In genomic region chr6:57021086-57021720, GRCh38 we compare ENCODE assay signal across 1 cellular context.
A peak's percentile ranks its signal among the peaks of the same experiment; 100 is the strongest.
TF ChIP-seq lines count a peak whose summit lies in the region.

No MANE protein-coding gene starts in this region.

TF ChIP-seq in HepG2, 621 proteins besides CTCF, POLR2A, EP300 and RAD21 (continued from another document):
- TF ChIP-seq, protein P1, sequence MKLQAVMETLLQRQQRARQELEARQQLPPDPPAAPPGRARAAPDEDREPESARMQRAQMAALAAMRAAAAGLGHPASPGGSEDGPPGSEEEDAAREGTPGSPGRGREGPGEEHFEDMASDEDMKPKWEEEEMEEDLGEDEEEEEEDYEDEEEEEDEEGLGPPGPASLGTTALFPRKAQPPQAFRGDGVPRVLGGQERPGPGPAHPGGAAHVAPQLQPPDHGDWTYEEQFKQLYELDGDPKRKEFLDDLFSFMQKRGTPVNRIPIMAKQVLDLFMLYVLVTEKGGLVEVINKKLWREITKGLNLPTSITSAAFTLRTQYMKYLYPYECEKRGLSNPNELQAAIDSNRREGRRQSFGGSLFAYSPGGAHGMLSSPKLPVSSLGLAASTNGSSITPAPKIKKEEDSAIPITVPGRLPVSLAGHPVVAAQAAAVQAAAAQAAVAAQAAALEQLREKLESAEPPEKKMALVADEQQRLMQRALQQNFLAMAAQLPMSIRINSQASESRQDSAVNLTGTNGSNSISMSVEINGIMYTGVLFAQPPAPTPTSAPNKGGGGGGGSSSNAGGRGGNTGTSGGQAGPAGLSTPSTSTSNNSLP (IDR thresholded peaks at IDR 0.05; ENCODE audit: low read depth, low read length) = peak; percentile 97
- TF ChIP-seq FOXJ3 (CRISPR knock-in tag; IDR thresholded peaks at IDR 0.05; ENCODE audit: borderline replicate concordance) (no peak), SP4 (CRISPR knock-in tag; IDR thresholded peaks at IDR 0.05) (no peak), SMC3 (IDR thresholded peaks at IDR 0.05; ENCODE audit: low read length) (peak; percentile 42), ZNF530 (CRISPR knock-in tag; IDR thresholded peaks at IDR 0.05; ENCODE audit: low read depth) (no peak), ZNF556 (CRISPR knock-in tag; IDR thresholded peaks at IDR 0.05; ENCODE audit: borderline replicate concordance) (no peak), ZNF136 (CRISPR knock-in tag; IDR thresholded peaks at IDR 0.05; ENCODE audit: low read depth) (no peak), ZNF737 (CRISPR knock-in tag; IDR thresholded peaks at IDR 0.05; ENCODE audit: borderline replicate concordance) (no peak), RBFOX2 (IDR thresholded peaks at IDR 0.05; ENCODE audit: low read depth, low read length) (no peak), ZBTB4 (CRISPR knock-in tag; IDR thresholded peaks at IDR 0.05; ENCODE audit: borderline replicate concordance) (no peak), SIN3B (IDR thresholded peaks at IDR 0.05; ENCODE audit: low read length) (no peak), ZNF781 (CRISPR knock-in tag; IDR thresholded peaks at IDR 0.05; ENCODE audit: borderline replicate concordance, not compliant biosample characterization) (no peak), ZNF75D (CRISPR knock-in tag; IDR thresholded peaks at IDR 0.05; ENCODE audit: borderline replicate concordance) (no peak), ZNF678 (CRISPR knock-in tag; IDR thresholded peaks at IDR 0.05) (no peak), RNF2 (conservative IDR thresholded peaks at IDR 0.05; ENCODE audit: low read depth) (no peak), CEBPB (IDR thresholded peaks at IDR 0.05; ENCODE audit: borderline replicate concordance, low read depth, low read length) (no peak)
- TF ChIP-seq, protein P2, sequence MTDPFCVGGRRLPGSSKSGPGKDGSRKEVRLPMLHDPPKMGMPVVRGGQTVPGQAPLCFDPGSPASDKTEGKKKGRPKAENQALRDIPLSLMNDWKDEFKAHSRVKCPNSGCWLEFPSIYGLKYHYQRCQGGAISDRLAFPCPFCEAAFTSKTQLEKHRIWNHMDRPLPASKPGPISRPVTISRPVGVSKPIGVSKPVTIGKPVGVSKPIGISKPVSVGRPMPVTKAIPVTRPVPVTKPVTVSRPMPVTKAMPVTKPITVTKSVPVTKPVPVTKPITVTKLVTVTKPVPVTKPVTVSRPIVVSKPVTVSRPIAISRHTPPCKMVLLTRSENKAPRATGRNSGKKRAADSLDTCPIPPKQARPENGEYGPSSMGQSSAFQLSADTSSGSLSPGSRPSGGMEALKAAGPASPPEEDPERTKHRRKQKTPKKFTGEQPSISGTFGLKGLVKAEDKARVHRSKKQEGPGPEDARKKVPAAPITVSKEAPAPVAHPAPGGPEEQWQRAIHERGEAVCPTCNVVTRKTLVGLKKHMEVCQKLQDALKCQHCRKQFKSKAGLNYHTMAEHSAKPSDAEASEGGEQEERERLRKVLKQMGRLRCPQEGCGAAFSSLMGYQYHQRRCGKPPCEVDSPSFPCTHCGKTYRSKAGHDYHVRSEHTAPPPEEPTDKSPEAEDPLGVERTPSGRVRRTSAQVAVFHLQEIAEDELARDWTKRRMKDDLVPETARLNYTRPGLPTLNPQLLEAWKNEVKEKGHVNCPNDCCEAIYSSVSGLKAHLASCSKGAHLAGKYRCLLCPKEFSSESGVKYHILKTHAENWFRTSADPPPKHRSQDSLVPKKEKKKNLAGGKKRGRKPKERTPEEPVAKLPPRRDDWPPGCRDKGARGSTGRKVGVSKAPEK (CRISPR knock-in tag; IDR thresholded peaks at IDR 0.05; ENCODE audit: borderline replicate concordance) = no peak
